In genomic region chr3:34206996-34207395, GRCh38 we compare ENCODE assay signal across 18 cellular contexts.
A peak's percentile ranks its signal among the peaks of the same experiment; 100 is the strongest.
DNase-seq lines count a peak whose midpoint lies in the region; ATAC-seq and TF ChIP-seq lines count a peak whose summit lies in the region.
"Had no signal": no experiment of that assay in that cellular context is flagged by ENCODE, and none has a peak within 500 bp of the region (broad histone marks: within the 10 kb centered on the region; RNA-seq: fewer than 3 reads in every experiment).

No MANE protein-coding gene starts in this region.

- intact Hi-C loops in sigmoid colon (cut with DNase I): no loop called here
- intact Hi-C loops in heart right ventricle (cut with DNase I): no loop called here

- no peaks in the 10 kb centered on the region for H3K36me3 Mint-ChIP-seq in WTC11
- H3K36me3 Mint-ChIP-seq: activated naive CD8-positive, alpha-beta T cell had no signal

- ATAC-seq in heart right ventricle: no peak
- no peak for ATAC-seq in WTC11
- ATAC-seq: left cardiac atrium had no signal

- no peak for TF ChIP-seq POLR2A in sigmoid colon (IDR thresholded peaks at IDR 0.05)

- POLR2A ChIA-PET in WTC11 (lab: Charles Lee): no interaction called here

- H3K27me3 Mint-ChIP-seq in WTC11 (ENCODE audit: low read depth): no peaks in the 10 kb centered on the region
- H3K27me3 Mint-ChIP-seq: activated naive CD8-positive, alpha-beta T cell had no signal

- H3K27me3 ChIP-seq in kidney epithelial cell (ENCODE audit: control insufficient read depth, insufficient read depth, low read length): no peaks in the 10 kb centered on the region
- no peaks in the 10 kb centered on the region for H3K27me3 ChIP-seq in sigmoid colon
- no peaks in the 10 kb centered on the region for H3K27me3 ChIP-seq in heart right ventricle

- DNase-seq in HS-5 (ENCODE audit: low read depth): peak; percentile 3
- DNase-seq in choroid plexus epithelial cell (ENCODE audit: low read depth): peak; percentile 74
- peak; percentile 76 for DNase-seq in kidney epithelial cell (ENCODE audit: low read depth)
- no peak for DNase-seq in sigmoid colon
- no peak for DNase-seq in MV-4-11 (lab: John Stamatoyannopoulos, UW)
- no peak for DNase-seq in heart right ventricle
- DNase-seq in WTC11 (ENCODE audit: low spot score): no peak
- no peak for DNase-seq in UCSD-AML1 (lab: John Stamatoyannopoulos, UW; ENCODE audit: unreplicated experiment)
- DNase-seq: activated CD4-positive, alpha-beta T cell treated with anti-CD3 and anti-CD28 coated beads, Interleukin-2, amount 50 U/mL, for 4 hours; activated T-cell treated with anti-CD3 and anti-CD28 coated beads, Interleukin-2, amount 50 U/mL, for 24 hours; GDM1; hypothalamus; left cardiac atrium; NCI-H1105; NCI-H2171; NCI-H82; posterior cingulate gyrus had no signal

- no peak overlapping the region for H3K27ac Mint-ChIP-seq in WTC11
- H3K27ac Mint-ChIP-seq: activated naive CD8-positive, alpha-beta T cell; activated T-cell treated with anti-CD3 and anti-CD28 coated beads, Interleukin-2, amount 50 U/mL, for 24 hours had no signal

- no peaks in the 10 kb centered on the region for H3K9me3 Mint-ChIP-seq in WTC11
- H3K9me3 Mint-ChIP-seq: activated T-cell treated with anti-CD3 and anti-CD28 coated beads, Interleukin-2, amount 50 U/mL, for 24 hours had no signal

- H3K4me3 ChIP-seq in choroid plexus epithelial cell (ENCODE audit: low read depth, low read length) (no peak overlapping the region), kidney epithelial cell (ENCODE audit: low read depth, low read length) (no peak overlapping the region), sigmoid colon (no peak overlapping the region), heart right ventricle (no peak overlapping the region)

- H3K27ac ChIP-seq in sigmoid colon (peak overlapping the region in 3 of 4 donors; percentile 53 to 87 (median 69)), heart right ventricle (no peak overlapping the region)

- H3K4me3 Mint-ChIP-seq in WTC11: no peak overlapping the region
- H3K4me3 Mint-ChIP-seq: activated naive CD8-positive, alpha-beta T cell; activated T-cell treated with anti-CD3 and anti-CD28 coated beads, Interleukin-2, amount 50 U/mL, for 24 hours had no signal

- H3K9me3 ChIP-seq in sigmoid colon (no peaks in the 10 kb centered on the region), heart right ventricle (no peaks in the 10 kb centered on the region)

- WGBS in sigmoid colon, 2 donors: 44 to 60% methylated on average over 2 of the region's 2 CpGs
- WGBS in heart right ventricle, 2 donors: 35 to 36% methylated on average over 2 of the region's 2 CpGs

- H3K36me3 ChIP-seq in kidney epithelial cell (ENCODE audit: control insufficient read depth, insufficient read depth, low read length) (no peaks in the 10 kb centered on the region), sigmoid colon (no peaks in the 10 kb centered on the region), heart right ventricle (no peaks in the 10 kb centered on the region)

- peaks cover 0 to 20% (median 7%) of the 10 kb centered on the region in 4 donors for H3K4me1 ChIP-seq in sigmoid colon
- H3K4me1 ChIP-seq in heart right ventricle: peaks cover 0 to 9% (median 1%) of the 10 kb centered on the region in 9 donors

- no peak for TF ChIP-seq CTCF in choroid plexus epithelial cell (conservative IDR thresholded peaks at IDR 0.05; ENCODE audit: low read depth, low read length)
- TF ChIP-seq CTCF in kidney epithelial cell (IDR thresholded peaks at IDR 0.05; ENCODE audit: insufficient read depth, low read length, poor library complexity, severe bottlenecking): no peak
- TF ChIP-seq CTCF in sigmoid colon (IDR thresholded peaks at IDR 0.05): no peak
- no peak for TF ChIP-seq CTCF in heart right ventricle (IDR thresholded peaks at IDR 0.05)
- TF ChIP-seq CTCF in WTC11 (IDR thresholded peaks at IDR 0.05): no peak

- no peaks in the 10 kb centered on the region for H3K4me1 Mint-ChIP-seq in WTC11

- TF ChIP-seq EP300 in sigmoid colon (IDR thresholded peaks at IDR 0.05): no peak

- CTCF ChIA-PET in WTC11 (lab: Charles Lee): no interaction called here

TF ChIP-seq in WTC11, 78 proteins besides CTCF, POLR2A, EP300 and RAD21:
- TF ChIP-seq ARID4B (CRISPR knock-in tag; IDR thresholded peaks at IDR 0.05; ENCODE audit: borderline replicate concordance): no peak

Comparison
In these comparisons a context has a peak if more than half of its experiments do, and no peak if none do; other contexts are left out.
1. DNase-seq: peak in HS-5 (single experiment), choroid plexus epithelial cell (single experiment) and kidney epithelial cell (single experiment); none in sigmoid colon (single experiment), MV-4-11 (single experiment), heart right ventricle (0 of 2), WTC11 (single experiment) and UCSD-AML1 (single experiment).
2. H3K27ac ChIP-seq: peak in sigmoid colon (3 of 4); none in heart right ventricle (0 of 10).